Comparison of ENCODE assay signal across 1 cellular context in genomic region chr12:48678561-48679185, GRCh38.
TF ChIP-seq lines count a peak whose summit lies in the region.

No MANE protein-coding gene starts in this region.

TF ChIP-seq in GM23338, 12 proteins besides CTCF, POLR2A, EP300 and RAD21 (continued from another document):
- no peak for TF ChIP-seq ETS1 (IDR thresholded peaks at IDR 0.05)
- TF ChIP-seq STAT1 (IDR thresholded peaks at IDR 0.05; ENCODE audit: unreplicated experiment): no peak
- TF ChIP-seq CREB1 (CRISPR knock-in tag; IDR thresholded peaks at IDR 0.05; ENCODE audit: low read depth): no peak
- TF ChIP-seq ZNF114 (CRISPR knock-in tag; IDR thresholded peaks at IDR 0.05): no peak
- TF ChIP-seq ZNF331 (CRISPR knock-in tag; IDR thresholded peaks at IDR 0.05; ENCODE audit: low read depth): no peak
